Comparison of ENCODE assay signal across 8 cellular contexts in the genomic region with DNA sequence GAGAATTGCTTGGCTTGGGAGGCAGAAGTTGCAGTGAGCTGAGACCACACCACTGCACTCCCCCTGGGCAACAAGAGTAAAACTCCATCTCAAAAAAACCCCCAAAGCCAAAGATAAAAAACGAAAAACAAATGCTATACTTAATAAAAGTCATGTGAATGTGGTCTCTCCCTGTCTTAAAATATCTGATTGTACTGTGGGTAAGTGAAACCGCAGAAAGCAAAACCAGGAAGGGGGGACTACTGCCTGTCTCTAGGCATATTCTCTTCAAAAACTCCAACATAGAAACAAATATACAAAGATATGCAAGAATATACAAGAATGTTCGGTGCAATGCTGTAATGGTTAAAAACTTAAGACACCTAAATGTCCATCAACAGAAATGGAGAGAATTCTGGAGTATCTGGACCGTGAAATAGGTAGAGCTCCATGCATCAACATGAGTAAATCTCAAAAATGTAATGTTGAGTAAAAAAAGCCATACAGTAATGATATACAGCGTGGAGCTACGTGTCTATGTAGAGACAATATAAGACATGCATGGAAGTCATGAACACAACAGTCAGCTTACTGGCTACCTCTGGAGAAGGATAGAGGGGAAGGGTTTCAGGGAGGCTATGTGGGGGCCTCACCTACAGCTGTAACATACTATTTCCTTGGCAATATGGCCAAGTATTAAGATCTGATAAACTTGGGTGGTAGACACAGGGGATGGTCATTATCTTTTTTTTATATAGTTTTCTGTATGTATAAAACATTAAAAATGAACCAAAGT. TPM values are rescaled to one million over a fixed set of nuclear protein-coding genes. Genes with fewer than 3 reads are reported as not detected.
DNase-seq lines count a peak whose midpoint lies in the region; ATAC-seq and TF ChIP-seq lines count a peak whose summit lies in the region.

No MANE protein-coding gene starts in this region.

- H3K27ac Mint-ChIP-seq in H9, result no peak overlapping the region; a peak in 1 of 7 replicates

- H3K14ac ChIP-seq in H9 (ENCODE audit: insufficient read depth, low read length), result no peak overlapping the region

- H2BK20ac ChIP-seq in H9 (ENCODE audit: low read depth, low read length, poor library complexity, severe bottlenecking), result no peak overlapping the region

- peaks cover 22 to 28% of the 10 kb centered on the region in 2 experiments for H3K9me3 Mint-ChIP-seq in H9

- no peak for TF ChIP-seq POLR2A in esophagus squamous epithelium (IDR thresholded peaks at IDR 0.05)

- H3K27ac ChIP-seq in H9 (ENCODE audit: insufficient read length, low read depth, low read length) (no peak overlapping the region), SJCRH30 (no peak overlapping the region), esophagus squamous epithelium (peak overlapping the region in 2 of 4 donors; percentile 98 to 100), foreskin keratinocyte (no peak overlapping the region)

- no peak overlapping the region for H3K4ac ChIP-seq in H9 (ENCODE audit: low read depth, low read length)

- peaks cover 14 to 21% of the 10 kb centered on the region in 2 experiments for H3K4me1 Mint-ChIP-seq in H9

- H3K4me2 ChIP-seq in H9 (ENCODE audit: insufficient read depth, insufficient read length, low read length), result peak overlapping the region; percentile 98

- no CpG with 5 or more reads among the region's 6 CpGs for WGBS in H9 (ENCODE audit: extremely low coverage, insufficient read length, low lambda C conversion rate)
- WGBS in esophagus squamous epithelium, 2 donors, result 56 to 63% methylated on average over 6 of the region's 6 CpGs

- H3K27me3 ChIP-seq in H9 (ENCODE audit: insufficient read depth, low read length), result no peaks in the 10 kb centered on the region
- no peaks in the 10 kb centered on the region for H3K27me3 ChIP-seq in SJCRH30
- no peaks in the 10 kb centered on the region for H3K27me3 ChIP-seq in esophagus squamous epithelium
- no peaks in the 10 kb centered on the region for H3K27me3 ChIP-seq in foreskin keratinocyte

- no peak overlapping the region for H2AFZ ChIP-seq in H9 (ENCODE audit: low read length)

- H3K27me3 Mint-ChIP-seq in H9 (ENCODE audit: low read depth), result no peaks in the 10 kb centered on the region

- intact Hi-C loops in esophagus squamous epithelium (cut with DNase I), result no loop called here

- no peak overlapping the region for H4K91ac ChIP-seq in H9 (ENCODE audit: insufficient read length, low read depth, low read length)

- no peak overlapping the region for H2BK120ac ChIP-seq in H9 (ENCODE audit: low read depth, low read length, poor library complexity, severe bottlenecking)

- H3K4me1 ChIP-seq in H9 (ENCODE audit: insufficient read depth, low read length), result peaks cover 4% of the 10 kb centered on the region; the same call in 1 of the 2 replicates
- H3K4me1 ChIP-seq in SJCRH30, result 0 out of 2 replicates have a peak, but pooled peaks cover 3% of the 10 kb centered on the region
- H3K4me1 ChIP-seq in esophagus squamous epithelium, result peaks cover 20 to 34% (median 26%) of the 10 kb centered on the region in 3 donors
- peaks cover 5% of the 10 kb centered on the region for H3K4me1 ChIP-seq in foreskin keratinocyte

- no peak overlapping the region for H3K56ac ChIP-seq in H9 (ENCODE audit: insufficient read length, low read depth, low read length)

- TF ChIP-seq CTCF in H9 (conservative IDR thresholded peaks at IDR 0.05) (no peak), esophagus squamous epithelium (IDR thresholded peaks at IDR 0.05) (no peak), retinal pigment epithelial cell (conservative IDR thresholded peaks at IDR 0.05; ENCODE audit: low read depth, low read length) (no peak), foreskin keratinocyte (conservative IDR thresholded peaks at IDR 0.05) (no peak)

- H2BK5ac ChIP-seq in H9 (ENCODE audit: insufficient read length, low read length), result no peak overlapping the region

- peaks cover 17% of the 10 kb centered on the region for H3K79me2 ChIP-seq in H9 (ENCODE audit: insufficient read depth, low read length)

- no peak overlapping the region for H3K18ac ChIP-seq in H9 (ENCODE audit: insufficient read length, low read depth, low read length)

- peak overlapping the region; percentile 98 for H3K4me3 Mint-ChIP-seq in H9

- DNase-seq in H9 (no peak), SJCRH30 (no peak), esophagus squamous epithelium (lab: John Stamatoyannopoulos, UW) (no peak), retinal pigment epithelial cell (ENCODE audit: low read depth) (no peak), foreskin keratinocyte (no peak)

- H2BK12ac ChIP-seq in H9 (ENCODE audit: insufficient read length, low read depth, low read length), result no peak overlapping the region

- no peak overlapping the region for H3T11ph ChIP-seq in H9 (ENCODE audit: low read length)

- ATAC-seq in HG02938 (IDR thresholded peaks at IDR 0.05; ENCODE audit: unreplicated experiment) (no peak), HG03025 (IDR thresholded peaks at IDR 0.05; ENCODE audit: low FRiP score, unreplicated experiment) (no peak), GM19397 (IDR thresholded peaks at IDR 0.05; ENCODE audit: unreplicated experiment) (no peak), foreskin keratinocyte (no peak)

- H3K36me3 Mint-ChIP-seq in H9 (ENCODE audit: insufficient read depth in 1 of 3, low read depth in 3 of 3), result peaks cover 47 to 55% (median 50%) of the 10 kb centered on the region in 3 experiments

- H3K23me2 ChIP-seq in H9 (ENCODE audit: insufficient read length, low read depth, low read length, poor library complexity, severe bottlenecking), result peaks cover 12% of the 10 kb centered on the region

- no peaks in the 10 kb centered on the region for H3K79me1 ChIP-seq in H9 (ENCODE audit: insufficient read depth, low read depth, low read length, poor library complexity, severe bottlenecking)

- peaks cover 13% of the 10 kb centered on the region for H3K9me3 ChIP-seq in H9 (ENCODE audit: control insufficient read depth, low read depth, low read length)
- no peaks in the 10 kb centered on the region; the same call in 1 of the 2 replicates for H3K9me3 ChIP-seq in SJCRH30 (replicated peaks)
- peaks cover 0 to 27% (median 21%) of the 10 kb centered on the region in 3 donors for H3K9me3 ChIP-seq in esophagus squamous epithelium

- H3K4me3 ChIP-seq in SJCRH30 (peak overlapping the region; percentile 83; the same call in 1 of the 2 replicates), esophagus squamous epithelium (peak overlapping the region; percentile 73 to 86 (median 80)), retinal pigment epithelial cell (ENCODE audit: low read length) (peak overlapping the region; percentile 97)

- no peaks in the 10 kb centered on the region for H4K20me1 ChIP-seq in H9 (ENCODE audit: control insufficient read depth, insufficient read depth, insufficient read length)

- H4K8ac ChIP-seq in H9 (replicated peaks; ENCODE audit: insufficient read length, low read depth, low read length), result no peak overlapping the region

- no peak overlapping the region for H3K23ac ChIP-seq in H9 (ENCODE audit: insufficient read length, low read depth, low read length)

- H3K9ac ChIP-seq in H9 (ENCODE audit: extremely low read depth, insufficient read length, low read length), result no peak overlapping the region

- peaks cover 32% of the 10 kb centered on the region for H3K36me3 ChIP-seq in SJCRH30
- peaks cover 24 to 58% (median 24%) of the 10 kb centered on the region in 3 donors for H3K36me3 ChIP-seq in esophagus squamous epithelium

- no peak overlapping the region for H2BK15ac ChIP-seq in H9 (ENCODE audit: low read depth, low read length)

- no peak overlapping the region for H2AK5ac ChIP-seq in H9 (ENCODE audit: insufficient read length, low read length)

- no peak overlapping the region for H4K5ac ChIP-seq in H9 (ENCODE audit: insufficient read length, low read depth, low read length)

RNA-seq across cellular contexts. Expression of a gene that starts 2.1 kb away (rescaled TPM):
- total RNA-seq in H9 (2021) (24.2 and 24.7 TPM in 2 replicates), esophagus squamous epithelium (10 to 100 TPM; 22.5 to 41.2 (median 23.1) TPM), foreskin keratinocyte (14.7 and 15.4 TPM in 2 replicates)
- 25.4 and 29.7 TPM in 2 replicates for total RNA-seq in SJCRH30 (2014; rRNA removed; shearing (Covaris generic))
- polyA plus RNA-seq in foreskin keratinocyte, result 10.6 and 10.7 TPM in 2 replicates

RNA-seq across cellular contexts. Expression of a gene that starts 6.5 kb away (rescaled TPM):
- total RNA-seq in H9 (2021) (16.6 and 17.3 TPM in 2 replicates), esophagus squamous epithelium (1 to 10 TPM; 3.2 to 7.1 (median 5.1) TPM), foreskin keratinocyte (10.7 and 11.1 TPM in 2 replicates)
- total RNA-seq in SJCRH30 (2014; rRNA removed; shearing (Covaris generic)), result 18.9 and 19.5 TPM in 2 replicates
- polyA plus RNA-seq in foreskin keratinocyte, result 4.3 and 4.4 TPM in 2 replicates

RNA-seq across cellular contexts. Expression of a gene that starts 25.3 kb away (rescaled TPM):
- total RNA-seq in H9 (2021) (14.0 and 15.1 TPM in 2 replicates), esophagus squamous epithelium (1 to 10 TPM; 2.5 to 8.6 (median 5.3) TPM), foreskin keratinocyte (4.2 and 6.1 TPM in 2 replicates)
- 12.2 and 20.1 TPM in 2 replicates for total RNA-seq in SJCRH30 (2014; rRNA removed; shearing (Covaris generic))
- 2.4 and 2.8 TPM in 2 replicates for polyA plus RNA-seq in foreskin keratinocyte

RNA-seq across cellular contexts. Expression of a gene that starts 32.0 kb away (rescaled TPM):
- total RNA-seq in H9 (2021) (504 and 516 TPM in 2 replicates), esophagus squamous epithelium (1,000 to 10,000 TPM; 1,019 to 2,272 (median 1,287) TPM), foreskin keratinocyte (574 and 629 TPM in 2 replicates)
- 912 and 1,207 TPM in 2 replicates for total RNA-seq in SJCRH30 (2014; rRNA removed; shearing (Covaris generic))
- polyA plus RNA-seq in foreskin keratinocyte, result 1,137 and 1,181 TPM in 2 replicates

RNA-seq across cellular contexts. Expression of a gene that starts 54.0 kb away (rescaled TPM):
- total RNA-seq in H9 (2021) (7.8 and 8.7 TPM in 2 replicates), esophagus squamous epithelium (1 to 10 TPM; 1.9 to 5.6 (median 5.1) TPM), foreskin keratinocyte (5.6 and 5.8 TPM in 2 replicates)
- 13.9 and 15.0 TPM in 2 replicates for total RNA-seq in SJCRH30 (2014; rRNA removed; shearing (Covaris generic))
- polyA plus RNA-seq in foreskin keratinocyte, result 3.2 and 3.6 TPM in 2 replicates
